ENCODE assay signal across 8 cellular contexts in the genomic region with DNA sequence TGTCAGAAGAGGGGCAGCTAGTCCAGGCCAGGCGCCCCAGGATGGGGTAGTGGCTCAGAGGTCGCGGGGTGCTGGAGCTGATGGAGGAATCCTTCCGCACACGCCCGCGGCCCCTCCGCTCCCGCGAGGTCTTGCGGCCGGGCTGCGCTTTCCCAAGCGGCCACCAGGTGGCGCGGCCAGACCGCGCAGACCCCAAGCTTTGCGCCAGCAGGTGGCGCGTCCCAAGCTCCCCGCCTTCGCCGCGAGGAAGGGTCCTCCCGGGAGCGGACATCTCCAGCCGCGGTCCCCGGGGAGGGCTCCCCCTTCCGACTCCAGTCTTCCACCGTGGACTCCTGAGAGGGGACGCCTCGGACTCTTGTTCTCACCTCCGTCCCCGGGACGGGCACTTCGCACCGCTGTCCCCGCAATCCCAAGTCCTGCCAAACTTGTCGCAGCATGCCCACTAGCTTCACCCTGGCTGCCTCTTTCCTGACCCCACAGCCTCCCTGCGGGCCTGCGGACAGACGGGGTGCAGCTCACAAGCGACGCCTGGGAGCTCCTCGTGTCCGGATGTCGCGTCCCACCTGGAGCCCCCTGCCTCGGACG. TPM values are rescaled to one million over a fixed set of nuclear protein-coding genes. Genes with fewer than 3 reads are reported as not detected.
DNase-seq lines count a peak whose midpoint lies in the region; ATAC-seq, FAIRE-seq and TF ChIP-seq lines count a peak whose summit lies in the region.

No MANE protein-coding gene starts in this region.

- H3K4me3 ChIP-seq in Jurkat, Clone E6-1 (ENCODE audit: low read length) = peak overlapping the region; percentile 48
- H3K4me3 ChIP-seq in SU-DHL-6 (ENCODE audit: insufficient read depth, low read length, poor library complexity, severe bottlenecking) = no peak overlapping the region
- H3K4me3 ChIP-seq in adrenal gland = peak overlapping the region in 2 of 4 donors; percentile 22 to 48

- H3K79me2 ChIP-seq in SU-DHL-6 (ENCODE audit: insufficient read depth, low read length) = no peaks in the 10 kb centered on the region

- DNase-seq in DMS53 (lab: John Stamatoyannopoulos, UW) (peak; percentile 82), adrenal gland (peak; percentile 38 to 73 (median 66)), left ventricle myocardium superior (peak; percentile 85), putamen (ENCODE audit: low spot score) (peak; percentile 22), urothelium cell line (ENCODE audit: low spot score) (peak; percentile 81)
- peak; percentile 59 for DNase-seq in Jurkat, Clone E6-1 (ENCODE audit: low read depth, low spot score)

- no peak overlapping the region for H3K27ac ChIP-seq in SU-DHL-6 (ENCODE audit: low read depth, low read length)
- no peak overlapping the region for H3K27ac ChIP-seq in adrenal gland

- ATAC-seq in GM21528 (IDR thresholded peaks at IDR 0.05; ENCODE audit: low FRiP score, unreplicated experiment) (peak; percentile 87), left ventricle myocardium superior (peak; percentile 92)

- H3K27me3 ChIP-seq in SU-DHL-6 (ENCODE audit: low read length) (no peaks in the 10 kb centered on the region), adrenal gland (peaks cover 10% of the 10 kb centered on the region)

- H4K20me1 ChIP-seq in SU-DHL-6 (ENCODE audit: low read depth, low read length) = no peaks in the 10 kb centered on the region

- intact Hi-C loops in adrenal gland (cut with DNase I) = loop anchor here (5.0 to 10.0 kb wide), 2 partner anchors 98 to 106 kb away; no protein-coding TSS in a partner anchor
- intact Hi-C loops in left ventricle myocardium superior (cut with micrococcal nuclease) = loop anchor here (10.0 kb wide), 1 partner anchor 1018 kb away; no protein-coding TSS in a partner anchor

- H3K9ac ChIP-seq in SU-DHL-6 (ENCODE audit: low read length) = peak overlapping the region; percentile 23

- peak overlapping the region; percentile 74 for H2AFZ ChIP-seq in SU-DHL-6 (ENCODE audit: low read depth, low read length, severe bottlenecking)

- peaks cover 5 to 12% of the 10 kb centered on the region in 2 donors for H3K4me1 ChIP-seq in adrenal gland (replicated peaks in 1 of 2)

- no peaks in the 10 kb centered on the region for H3F3A ChIP-seq in SU-DHL-6 (ENCODE audit: insufficient read depth)

- H3K36me3 ChIP-seq in SU-DHL-6 (ENCODE audit: low read length) (no peaks in the 10 kb centered on the region), adrenal gland (replicated peaks in 1 of 2) (no peaks in the 10 kb centered on the region)

- TF ChIP-seq CTCF in SU-DHL-6 (IDR thresholded peaks at IDR 0.05; ENCODE audit: insufficient read depth, low read length, poor library complexity, severe bottlenecking) (peak; percentile 77), adrenal gland (IDR thresholded peaks at IDR 0.05) (peak; percentile 98 to 100 (median 100))

- H3K9me3 ChIP-seq in SU-DHL-6 (ENCODE audit: insufficient read depth, low read length) (no peaks in the 10 kb centered on the region), adrenal gland (replicated peaks in 1 of 3) (no peaks in the 10 kb centered on the region)

- H3K4me2 ChIP-seq in SU-DHL-6 (ENCODE audit: low read depth, low read length, poor library complexity, severe bottlenecking) = peak overlapping the region; percentile 50

- no peak for TF ChIP-seq POLR2A in adrenal gland (IDR thresholded peaks at IDR 0.05)

- WGBS in adrenal gland, 4 donors = 0 to 2% (median 1%) methylated on average over 9 to 52 of the region's 52 CpGs

- no peaks in the 10 kb centered on the region for H3K9me2 ChIP-seq in SU-DHL-6 (replicated peaks; ENCODE audit: insufficient read depth, low read length)

- peak; percentile 42 for FAIRE-seq in urothelium cell line (lab: Jason Lieb, UNC)

RNA-seq across cellular contexts. Expression of a gene that starts 19.4 kb away (rescaled TPM):
- polyA plus RNA-seq in Jurkat, Clone E6-1 (2012; ENCODE audit: insufficient read depth, insufficient read length) = not detected
- total RNA-seq in adrenal gland (not detected), left ventricle myocardium superior (not detected)
- not detected for polyA plus RNA-seq in adrenal gland

RNA-seq across cellular contexts. Expression of a gene that starts 24.2 kb away (rescaled TPM):
- polyA plus RNA-seq in Jurkat, Clone E6-1 (2012; ENCODE audit: insufficient read depth, insufficient read length) = 3.5 TPM
- total RNA-seq in adrenal gland (10 to 100 TPM in 1 of 8 donors, 1 to 10 TPM in 2, under 1 TPM in 3, not detected in 2; 0.04 to 16.6 (median 2.4) TPM), left ventricle myocardium superior (0.17 TPM)
- polyA plus RNA-seq in adrenal gland = 10 to 100 TPM in 1 of 3 donors, 1 to 10 TPM in 2; 4.0 to 10.2 (median 7.1) TPM

Comparison
In these comparisons a context has a peak if more than half of its experiments do, and no peak if none do; other contexts are left out.
1. DNase-seq: peak in every context shown above with its lines; median percentile 85 in left ventricle myocardium superior; 82 in DMS53; 81 in urothelium cell line; 66 in adrenal gland; 59 in Jurkat, Clone E6-1; 22 in putamen.